1 cellular context compared by ENCODE assay signal in the genomic region with DNA sequence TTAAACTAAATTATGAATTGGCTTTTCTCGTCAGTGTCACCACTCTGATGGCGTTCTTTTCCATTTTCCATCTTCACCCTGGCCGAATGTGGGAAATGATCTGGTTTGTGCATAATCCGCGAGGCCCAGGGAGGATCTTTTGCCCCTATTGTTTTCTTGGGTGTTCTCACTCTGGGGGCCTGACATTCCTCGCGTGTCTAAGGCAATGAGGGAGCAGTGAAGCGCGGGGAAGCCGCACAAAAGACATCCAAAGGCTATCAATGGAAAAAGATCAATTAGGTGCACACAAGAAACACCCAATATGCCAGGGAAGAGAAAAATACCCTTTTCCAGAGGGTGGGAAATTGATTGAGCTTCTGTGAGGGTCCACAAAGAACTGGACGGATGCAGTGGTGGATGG.
TF ChIP-seq lines count a peak whose summit lies in the region.

No MANE protein-coding gene starts in this region.

TF ChIP-seq in WTC11, 78 proteins besides CTCF, POLR2A, EP300 and RAD21 (continued from another document):
- TF ChIP-seq, protein P1, sequence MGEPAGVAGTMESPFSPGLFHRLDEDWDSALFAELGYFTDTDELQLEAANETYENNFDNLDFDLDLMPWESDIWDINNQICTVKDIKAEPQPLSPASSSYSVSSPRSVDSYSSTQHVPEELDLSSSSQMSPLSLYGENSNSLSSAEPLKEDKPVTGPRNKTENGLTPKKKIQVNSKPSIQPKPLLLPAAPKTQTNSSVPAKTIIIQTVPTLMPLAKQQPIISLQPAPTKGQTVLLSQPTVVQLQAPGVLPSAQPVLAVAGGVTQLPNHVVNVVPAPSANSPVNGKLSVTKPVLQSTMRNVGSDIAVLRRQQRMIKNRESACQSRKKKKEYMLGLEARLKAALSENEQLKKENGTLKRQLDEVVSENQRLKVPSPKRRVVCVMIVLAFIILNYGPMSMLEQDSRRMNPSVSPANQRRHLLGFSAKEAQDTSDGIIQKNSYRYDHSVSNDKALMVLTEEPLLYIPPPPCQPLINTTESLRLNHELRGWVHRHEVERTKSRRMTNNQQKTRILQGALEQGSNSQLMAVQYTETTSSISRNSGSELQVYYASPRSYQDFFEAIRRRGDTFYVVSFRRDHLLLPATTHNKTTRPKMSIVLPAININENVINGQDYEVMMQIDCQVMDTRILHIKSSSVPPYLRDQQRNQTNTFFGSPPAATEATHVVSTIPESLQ (CRISPR knock-in tag; IDR thresholded peaks at IDR 0.05), result no peak
- TF ChIP-seq ZNF317 (CRISPR knock-in tag; IDR thresholded peaks at IDR 0.05; ENCODE audit: borderline replicate concordance, low read depth), result no peak
- TF ChIP-seq CREB1 (CRISPR knock-in tag; IDR thresholded peaks at IDR 0.05), result no peak
- TF ChIP-seq, protein P2, sequence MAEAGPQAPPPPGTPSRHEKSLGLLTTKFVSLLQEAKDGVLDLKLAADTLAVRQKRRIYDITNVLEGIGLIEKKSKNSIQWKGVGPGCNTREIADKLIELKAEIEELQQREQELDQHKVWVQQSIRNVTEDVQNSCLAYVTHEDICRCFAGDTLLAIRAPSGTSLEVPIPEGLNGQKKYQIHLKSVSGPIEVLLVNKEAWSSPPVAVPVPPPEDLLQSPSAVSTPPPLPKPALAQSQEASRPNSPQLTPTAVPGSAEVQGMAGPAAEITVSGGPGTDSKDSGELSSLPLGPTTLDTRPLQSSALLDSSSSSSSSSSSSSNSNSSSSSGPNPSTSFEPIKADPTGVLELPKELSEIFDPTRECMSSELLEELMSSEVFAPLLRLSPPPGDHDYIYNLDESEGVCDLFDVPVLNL (CRISPR knock-in tag; IDR thresholded peaks at IDR 0.05; ENCODE audit: borderline replicate concordance, low read depth), result no peak
- TF ChIP-seq, protein P3, sequence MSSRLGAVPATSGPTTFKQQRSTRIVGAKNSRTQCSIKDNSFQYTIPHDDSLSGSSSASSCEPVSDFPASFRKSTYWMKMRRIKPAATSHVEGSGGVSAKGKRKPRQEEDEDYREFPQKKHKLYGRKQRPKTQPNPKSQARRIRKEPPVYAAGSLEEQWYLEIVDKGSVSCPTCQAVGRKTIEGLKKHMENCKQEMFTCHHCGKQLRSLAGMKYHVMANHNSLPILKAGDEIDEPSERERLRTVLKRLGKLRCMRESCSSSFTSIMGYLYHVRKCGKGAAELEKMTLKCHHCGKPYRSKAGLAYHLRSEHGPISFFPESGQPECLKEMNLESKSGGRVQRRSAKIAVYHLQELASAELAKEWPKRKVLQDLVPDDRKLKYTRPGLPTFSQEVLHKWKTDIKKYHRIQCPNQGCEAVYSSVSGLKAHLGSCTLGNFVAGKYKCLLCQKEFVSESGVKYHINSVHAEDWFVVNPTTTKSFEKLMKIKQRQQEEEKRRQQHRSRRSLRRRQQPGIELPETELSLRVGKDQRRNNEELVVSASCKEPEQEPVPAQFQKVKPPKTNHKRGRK (CRISPR knock-in tag; IDR thresholded peaks at IDR 0.05; ENCODE audit: borderline replicate concordance), result no peak
- TF ChIP-seq, protein P4, sequence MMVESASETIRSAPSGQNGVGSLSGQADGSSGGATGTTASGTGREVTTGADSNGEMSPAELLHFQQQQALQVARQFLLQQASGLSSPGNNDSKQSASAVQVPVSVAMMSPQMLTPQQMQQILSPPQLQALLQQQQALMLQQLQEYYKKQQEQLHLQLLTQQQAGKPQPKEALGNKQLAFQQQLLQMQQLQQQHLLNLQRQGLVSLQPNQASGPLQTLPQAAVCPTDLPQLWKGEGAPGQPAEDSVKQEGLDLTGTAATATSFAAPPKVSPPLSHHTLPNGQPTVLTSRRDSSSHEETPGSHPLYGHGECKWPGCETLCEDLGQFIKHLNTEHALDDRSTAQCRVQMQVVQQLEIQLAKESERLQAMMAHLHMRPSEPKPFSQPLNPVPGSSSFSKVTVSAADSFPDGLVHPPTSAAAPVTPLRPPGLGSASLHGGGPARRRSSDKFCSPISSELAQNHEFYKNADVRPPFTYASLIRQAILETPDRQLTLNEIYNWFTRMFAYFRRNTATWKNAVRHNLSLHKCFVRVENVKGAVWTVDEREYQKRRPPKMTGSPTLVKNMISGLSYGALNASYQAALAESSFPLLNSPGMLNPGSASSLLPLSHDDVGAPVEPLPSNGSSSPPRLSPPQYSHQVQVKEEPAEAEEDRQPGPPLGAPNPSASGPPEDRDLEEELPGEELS (CRISPR knock-in tag; IDR thresholded peaks at IDR 0.05), result no peak
- no peak for TF ChIP-seq NR3C1 (CRISPR knock-in tag; conservative IDR thresholded peaks at IDR 0.05; ENCODE audit: low read depth)
